In genomic region chr2:9278439-9278838, GRCh38 we compare ENCODE assay signal across 1 cellular context.
TF ChIP-seq lines count a peak whose summit lies in the region.

No MANE protein-coding gene starts in this region.

TF ChIP-seq in SK-N-SH treated with all-trans-retinoic acid at 6 μM for 48 hours, 23 proteins besides CTCF, POLR2A, EP300 and RAD21 (continued from another document):
- TF ChIP-seq TCF4 (CRISPR knock-in tag; IDR thresholded peaks at IDR 0.05; ENCODE audit: borderline replicate concordance) (no peak), TOX (CRISPR knock-in tag; IDR thresholded peaks at IDR 0.05; ENCODE audit: borderline replicate concordance) (no peak)
